12 cellular contexts compared by ENCODE assay signal in the genomic region with DNA sequence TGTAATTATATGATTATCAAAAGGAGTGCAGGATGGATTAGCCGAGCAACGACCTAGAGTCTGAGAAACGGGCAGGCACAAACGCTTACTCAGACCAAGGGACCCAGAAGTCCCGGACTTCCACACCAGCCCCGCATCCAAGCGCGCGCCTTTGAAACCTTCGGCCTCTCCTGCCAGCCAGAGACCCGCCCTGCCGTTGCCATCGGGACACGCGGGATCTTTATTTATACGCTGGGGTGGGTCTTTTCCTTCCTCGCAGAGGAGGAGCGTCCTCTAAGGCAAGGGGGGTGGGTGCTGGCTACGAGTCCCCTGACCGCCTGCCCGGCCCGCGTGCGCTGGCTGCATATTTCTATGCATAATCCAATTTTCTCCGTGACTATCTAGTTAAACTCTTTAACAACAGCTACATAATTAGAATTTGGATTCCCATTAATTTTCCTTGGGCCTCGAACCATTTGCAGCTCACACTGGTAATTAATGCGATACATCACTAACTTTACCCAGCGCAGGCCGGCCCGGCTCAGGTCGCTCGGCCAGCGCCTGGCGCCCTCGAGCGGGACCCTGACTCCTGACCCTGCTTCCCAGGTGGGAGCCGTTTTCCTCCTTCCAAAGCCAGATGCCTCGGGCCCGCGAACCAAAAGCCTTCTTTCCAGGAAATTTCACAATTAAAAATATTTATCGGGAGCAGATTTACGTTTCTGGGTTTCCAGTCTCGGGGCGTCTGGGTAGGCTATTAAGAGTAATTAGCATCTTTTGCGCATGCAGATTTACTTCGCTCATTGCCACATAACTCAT. TPM values are rescaled to one million over a fixed set of nuclear protein-coding genes. Genes with fewer than 3 reads are reported as not detected.
A peak's percentile ranks its signal among the peaks of the same experiment; 100 is the strongest.
DNase-seq lines count a peak whose midpoint lies in the region; ATAC-seq and TF ChIP-seq lines count a peak whose summit lies in the region.
"Had no signal": no experiment of that assay in that cellular context is flagged by ENCODE, and none has a peak within 500 bp of the region (broad histone marks: within the 10 kb centered on the region; RNA-seq: fewer than 3 reads in every experiment).

No MANE protein-coding gene starts in this region.

- peak overlapping the region; percentile 40 for H3K4me3 Mint-ChIP-seq in activated naive CD4-positive, alpha-beta T cell treated with anti-CD3 and anti-CD28 coated beads, Interleukin-2, amount 10 ng/mL, durations not matched to agents 7 days and 5 days
- peak overlapping the region; percentile 14 for H3K4me3 Mint-ChIP-seq in endodermal cell
- H3K4me3 Mint-ChIP-seq in stimulated activated effector memory CD8-positive, alpha-beta T cell treated with anti-CD3 and anti-CD28 coated beads, Interleukin-12 subunit alpha, Interleukin-12 subunit beta, amount 100 ng/mL, for 72 hours, result peak overlapping the region; percentile 69

- H3K27ac ChIP-seq in endodermal cell (ENCODE audit: low read depth, low read length), result no peak overlapping the region

- H3K4me3 ChIP-seq in endodermal cell (ENCODE audit: low read length), result no peak overlapping the region

- ATAC-seq in activated naive CD4-positive, alpha-beta T cell treated with anti-CD3 and anti-CD28 coated beads, Interleukin-2, amount 50 U/mL, for 72 hours, result no peak
- no peak for ATAC-seq in stimulated activated effector memory CD8-positive, alpha-beta T cell treated with anti-CD3 and anti-CD28 coated beads, Interleukin-12 subunit alpha, Interleukin-12 subunit beta, amount 100 ng/mL, for 72 hours

- peaks cover 38% of the 10 kb centered on the region for H3K4me1 Mint-ChIP-seq in activated naive CD4-positive, alpha-beta T cell treated with anti-CD3 and anti-CD28 coated beads, Interleukin-2, amount 10 ng/mL, durations not matched to agents 7 days and 5 days
- H3K4me1 Mint-ChIP-seq in endodermal cell, result peaks cover 6% of the 10 kb centered on the region
- H3K4me1 Mint-ChIP-seq in stimulated activated effector memory CD8-positive, alpha-beta T cell treated with anti-CD3 and anti-CD28 coated beads, Interleukin-12 subunit alpha, Interleukin-12 subunit beta, amount 100 ng/mL, for 72 hours, result peaks cover 31% of the 10 kb centered on the region

- peaks cover 100% of the 10 kb centered on the region for H3K27me3 Mint-ChIP-seq in activated naive CD4-positive, alpha-beta T cell treated with anti-CD3 and anti-CD28 coated beads, Interleukin-2, amount 10 ng/mL, durations not matched to agents 7 days and 5 days
- peaks cover 99% of the 10 kb centered on the region for H3K27me3 Mint-ChIP-seq in endodermal cell (ENCODE audit: insufficient read depth)

- H3K36me3 ChIP-seq in endodermal cell (ENCODE audit: control insufficient read depth, insufficient read depth, low read length), result no peaks in the 10 kb centered on the region

- no peak overlapping the region for H3K9ac ChIP-seq in endodermal cell (ENCODE audit: extremely low read depth, low read length, poor library complexity, severe bottlenecking)

- 5 to 6% methylated on average over 16 to 46 of the region's 46 CpGs for WGBS in endodermal cell (ENCODE audit: insufficient coverage in 1 of 2, insufficient read length in 1 of 2), 2 experiments

- CTCF ChIA-PET in activated naive CD4-positive, alpha-beta T cell treated with anti-CD3 and anti-CD28 coated beads, Interleukin-2, amount 10 ng/mL, durations not matched to agents 7 days and 5 days (lab: Charles Lee), result interaction anchor here (4.5 to 5.3 kb wide), 2 partner anchors 22 to 354 kb away, joined by 29 to 40 read pairs; no protein-coding TSS in a partner anchor

- peaks cover 99% of the 10 kb centered on the region for H3K27me3 ChIP-seq in endodermal cell (ENCODE audit: control insufficient read depth, insufficient read depth, low read length, poor library complexity, severe bottlenecking)

- peaks cover 4% of the 10 kb centered on the region for H3K4me1 ChIP-seq in endodermal cell (ENCODE audit: control insufficient read depth, insufficient read depth, low read length)

- H3K27ac Mint-ChIP-seq in activated naive CD4-positive, alpha-beta T cell treated with anti-CD3 and anti-CD28 coated beads, Interleukin-2, amount 10 ng/mL, durations not matched to agents 7 days and 5 days, result peak overlapping the region; percentile 80
- H3K27ac Mint-ChIP-seq in activated naive CD4-positive, alpha-beta T cell treated with anti-CD3 and anti-CD28 coated beads, Interleukin-2, amount 50 U/mL, for 72 hours, result peak overlapping the region in 1 of 2 donors; percentile 79
- H3K27ac Mint-ChIP-seq in endodermal cell, result no peak overlapping the region
- peak overlapping the region; percentile 20 for H3K27ac Mint-ChIP-seq in stimulated activated effector memory CD8-positive, alpha-beta T cell treated with anti-CD3 and anti-CD28 coated beads, Interleukin-12 subunit alpha, Interleukin-12 subunit beta, amount 100 ng/mL, for 72 hours
- H3K27ac Mint-ChIP-seq: CD14-positive monocyte had no signal

- no peak for TF ChIP-seq CTCF in endodermal cell (conservative IDR thresholded peaks at IDR 0.05)

- no peak for DNase-seq in activated naive CD4-positive, alpha-beta T cell treated with anti-CD3 and anti-CD28 coated beads, Interleukin-2, amount 10 ng/mL, durations not matched to agents 7 days and 5 days
- no peak for DNase-seq in activated naive CD4-positive, alpha-beta T cell treated with anti-CD3 and anti-CD28 coated beads, Interleukin-2, amount 50 U/mL, for 72 hours (ENCODE audit: low spot score in 2 of 2)
- DNase-seq in NCI-H69 (lab: John Stamatoyannopoulos, UW) (peak; percentile 43), endodermal cell (peak; percentile 71), hypothalamus (lab: John Stamatoyannopoulos, UW) (no peak), HCEC 1CT (no peak), OCI-M2 (lab: John Stamatoyannopoulos, UW; ENCODE audit: unreplicated experiment) (no peak)
- DNase-seq in stimulated activated effector memory CD8-positive, alpha-beta T cell treated with anti-CD3 and anti-CD28 coated beads, Interleukin-12 subunit alpha, Interleukin-12 subunit beta, amount 100 ng/mL, for 72 hours (ENCODE audit: low spot score in 2 of 2), result no peak
- DNase-seq: NCI-H187 treated with DMSO at 0.1 percent for 48 hours had no signal

- no peaks in the 10 kb centered on the region for H3K36me3 Mint-ChIP-seq in activated naive CD4-positive, alpha-beta T cell treated with anti-CD3 and anti-CD28 coated beads, Interleukin-2, amount 10 ng/mL, durations not matched to agents 7 days and 5 days
- peaks cover 0 to 5% of the 10 kb centered on the region in 2 donors for H3K36me3 Mint-ChIP-seq in activated naive CD4-positive, alpha-beta T cell treated with anti-CD3 and anti-CD28 coated beads, Interleukin-2, amount 50 U/mL, for 72 hours
- no peaks in the 10 kb centered on the region for H3K36me3 Mint-ChIP-seq in endodermal cell (ENCODE audit: low read depth)
- H3K36me3 Mint-ChIP-seq in stimulated activated effector memory CD8-positive, alpha-beta T cell treated with anti-CD3 and anti-CD28 coated beads, Interleukin-12 subunit alpha, Interleukin-12 subunit beta, amount 100 ng/mL, for 72 hours, result peaks cover 10% of the 10 kb centered on the region

- H3K9me3 ChIP-seq in endodermal cell (ENCODE audit: control insufficient read depth, low read length), result no peaks in the 10 kb centered on the region

- no peaks in the 10 kb centered on the region for H3K9me3 Mint-ChIP-seq in activated naive CD4-positive, alpha-beta T cell treated with anti-CD3 and anti-CD28 coated beads, Interleukin-2, amount 10 ng/mL, durations not matched to agents 7 days and 5 days
- no peaks in the 10 kb centered on the region for H3K9me3 Mint-ChIP-seq in activated naive CD4-positive, alpha-beta T cell treated with anti-CD3 and anti-CD28 coated beads, Interleukin-2, amount 50 U/mL, for 72 hours
- H3K9me3 Mint-ChIP-seq in endodermal cell, result no peaks in the 10 kb centered on the region
- no peaks in the 10 kb centered on the region for H3K9me3 Mint-ChIP-seq in stimulated activated effector memory CD8-positive, alpha-beta T cell treated with anti-CD3 and anti-CD28 coated beads, Interleukin-12 subunit alpha, Interleukin-12 subunit beta, amount 100 ng/mL, for 72 hours

RNA-seq across cellular contexts. Expression of a gene that starts 12.4 kb away (rescaled TPM):
- total RNA-seq in activated naive CD4-positive, alpha-beta T cell treated with anti-CD3 and anti-CD28 coated beads, Interleukin-2, amount 50 U/mL, for 72 hours, result not detected
- total RNA-seq in endodermal cell, result not detected
- polyA plus RNA-seq in endodermal cell (2013, experiment 1 of 2), result 2.0 TPM
- 1.8 TPM for polyA plus RNA-seq in endodermal cell (2013, experiment 2 of 2)
- total RNA-seq: chondrocyte; T-helper 2 cell treated with Interferon-gamma antibody and Interleukin-4, amounts not matched to agents 100 ng/mL and 5 ng/mL, for 36 hours had no signal
- polyA plus RNA-seq: CD14-positive monocyte had no signal

Comparison
In these comparisons a context has a peak if more than half of its experiments do, and no peak if none do; other contexts are left out.
1. DNase-seq: peak in NCI-H69 (single experiment) and endodermal cell (single experiment); none in activated naive CD4-positive, alpha-beta T cell treated with anti-CD3 and anti-CD28 coated beads, Interleukin-2, amount 10 ng/mL, durations not matched to agents 7 days and 5 days (single experiment), activated naive CD4-positive, alpha-beta T cell treated with anti-CD3 and anti-CD28 coated beads, Interleukin-2, amount 50 U/mL, for 72 hours (0 of 2), stimulated activated effector memory CD8-positive, alpha-beta T cell treated with anti-CD3 and anti-CD28 coated beads, Interleukin-12 subunit alpha, Interleukin-12 subunit beta, amount 100 ng/mL, for 72 hours (0 of 2), hypothalamus (0 of 51), HCEC 1CT (single experiment) and OCI-M2 (single experiment).
2. H3K4me3 Mint-ChIP-seq: peak in every context shown above with its lines; median percentile 69 in stimulated activated effector memory CD8-positive, alpha-beta T cell treated with anti-CD3 and anti-CD28 coated beads, Interleukin-12 subunit alpha, Interleukin-12 subunit beta, amount 100 ng/mL, for 72 hours; 40 in activated naive CD4-positive, alpha-beta T cell treated with anti-CD3 and anti-CD28 coated beads, Interleukin-2, amount 10 ng/mL, durations not matched to agents 7 days and 5 days; 14 in endodermal cell.